In genomic region chr10:28879875-28880381, GRCh38 we compare ENCODE assay signal across 18 cellular contexts.
A peak's percentile ranks its signal among the peaks of the same experiment; 100 is the strongest.
DNase-seq lines count a peak whose midpoint lies in the region; ATAC-seq, FAIRE-seq and TF ChIP-seq lines count a peak whose summit lies in the region.
"Had no signal": no experiment of that assay in that cellular context is flagged by ENCODE, and none has a peak within 500 bp of the region (broad histone marks: within the 10 kb centered on the region; RNA-seq: fewer than 3 reads in every experiment).

No MANE protein-coding gene starts in this region.

- DNase-seq in HepG2 (ENCODE audit: low spot score) (no peak), left ventricle myocardium superior (peak; percentile 49), osteoblast (ENCODE audit: insufficient read length, low spot score, missing footprints) (no peak), omental fat pad (ENCODE audit: low spot score) (no peak), RCC 7860 (ENCODE audit: low spot score) (no peak), HPDE6-E6E7 (ENCODE audit: extremely low spot score) (no peak)
- DNase-seq: 8988T; activated CD4-positive, alpha-beta T cell treated with anti-CD3 and anti-CD28 coated beads for 36 hours; activated naive CD8-positive, alpha-beta T cell treated with anti-CD3 and anti-CD28 coated beads, Interleukin-2, amount 10 ng/mL, durations not matched to agents 7 days and 5 days; mucosa of descending colon; NCI-H187; T-helper 17 cell had no signal

- H4K20me1 ChIP-seq in HepG2 (ENCODE audit: insufficient read depth, low read length) (no peaks in the 10 kb centered on the region), osteoblast (ENCODE audit: insufficient read depth, low read length) (no peaks in the 10 kb centered on the region)

- H3K9ac ChIP-seq in liver (ENCODE audit: low read depth in 1 of 2, low read length in 2 of 2) (no peak overlapping the region), HepG2 (ENCODE audit: insufficient read depth, low read depth, low read length) (no peak overlapping the region)

- no peak for FAIRE-seq in HepG2 (lab: Jason Lieb, UNC)
- FAIRE-seq in RCC 7860 (lab: Jason Lieb, UNC) = no peak
- FAIRE-seq: colon, H54 had no signal

- H3K27me3 ChIP-seq in liver (ENCODE audit: control insufficient read depth in 4 of 4, insufficient read depth in 4 of 4, low read length in 3 of 4) (no peaks in the 10 kb centered on the region), HepG2 (ENCODE audit: control insufficient read depth in 1 of 2, insufficient read depth in 2 of 2, low read length in 2 of 2) (peaks cover 0 to 14% of the 10 kb centered on the region in 2 experiments; a peak in 3 of 5 replicates), osteoblast (ENCODE audit: insufficient read depth, low read length) (no peaks in the 10 kb centered on the region)

- CTCF ChIA-PET in HepG2 (lab: Yijun Ruan, JAX; ENCODE audit: low intra/inter-chr PET ratio, low total read pairs) = no interaction called here

- WGBS in liver = 73% methylated on average over 14 of the region's 14 CpGs
- WGBS in HepG2 (ENCODE audit: low lambda C conversion rate) = 83% methylated on average over 10 of the region's 14 CpGs

- TF ChIP-seq POLR2A in HepG2 (IDR thresholded peaks at IDR 0.05; ENCODE audit: insufficient read depth in 1 of 2, low read depth in 2 of 2, low read length in 2 of 2) = no peak

- H3K79me2 ChIP-seq in HepG2 (ENCODE audit: insufficient read depth, low read length) = no peaks in the 10 kb centered on the region
- no peaks in the 10 kb centered on the region for H3K79me2 ChIP-seq in osteoblast (ENCODE audit: insufficient read depth, low read length)

- H2AFZ ChIP-seq in HepG2 (ENCODE audit: low read length) (no peak overlapping the region), osteoblast (ENCODE audit: low read length) (peak overlapping the region; percentile 93)

- POLR2A ChIA-PET in HepG2 (lab: Yijun Ruan, JAX) = no interaction called here

- H3K4me1 ChIP-seq in liver (ENCODE audit: control insufficient read depth in 4 of 4, insufficient read depth in 4 of 4, low read length in 3 of 4) = peaks cover 7 to 28% (median 20%) of the 10 kb centered on the region in 4 donors
- peaks cover 67% of the 10 kb centered on the region for H3K4me1 ChIP-seq in HepG2 (ENCODE audit: insufficient read depth, low read length)
- peaks cover 11% of the 10 kb centered on the region for H3K4me1 ChIP-seq in osteoblast (ENCODE audit: insufficient read depth, low read length)

- no peak for TF ChIP-seq CTCF in liver (IDR thresholded peaks at IDR 0.05; ENCODE audit: low read depth, low read length, missing input control)
- no peak for TF ChIP-seq CTCF in HepG2 (CRISPR knock-in tag; IDR thresholded peaks at IDR 0.05)
- no peak for TF ChIP-seq CTCF in osteoblast (IDR thresholded peaks at IDR 0.05; ENCODE audit: extremely low read depth, low read depth, low read length)
- TF ChIP-seq CTCF in omental fat pad (IDR thresholded peaks at IDR 0.05) = no peak

- in situ Hi-C loops in HepG2 (cut with HindIII; ENCODE audit: extremely low pct_ligation_motif_present, low pct_unique_long_range_greater_than_20kb) = no loop called here

- no peak overlapping the region for H3K4me2 ChIP-seq in HepG2 (ENCODE audit: low read depth, low read length)
- H3K4me2 ChIP-seq in osteoblast (ENCODE audit: insufficient read depth, low read length) = peak overlapping the region; percentile 67

- intact Hi-C loops in HepG2 (cut with micrococcal nuclease; ENCODE audit: unreplicated experiment) (loop anchor here (5.0 to 10.0 kb wide), 2 partner anchors 55 to 112 kb away; no protein-coding TSS in a partner anchor), left ventricle myocardium superior (cut with micrococcal nuclease) (no loop called here)

- no TSS peak for BruUV-seq in HepG2 (replicated peaks; lab: Mats Ljungman, UMichigan)

- TF ChIP-seq EP300 in HepG2 (IDR thresholded peaks at IDR 0.05; ENCODE audit: low read depth in 2 of 2, low read length in 2 of 2) = no peak
- TF ChIP-seq EP300 in HepG2 (CRISPR knock-in tag; IDR thresholded peaks at IDR 0.05; ENCODE audit: borderline replicate concordance) = no peak

- no peaks in the 10 kb centered on the region for H3K9me3 ChIP-seq in liver (ENCODE audit: control insufficient read depth in 4 of 4, low read length in 3 of 4)
- H3K9me3 ChIP-seq in HepG2 (ENCODE audit: low read length) = no peaks in the 10 kb centered on the region
- no peaks in the 10 kb centered on the region for H3K9me3 ChIP-seq in osteoblast (ENCODE audit: low read depth, low read length)
- H3K9me3 ChIP-seq: mucosa of descending colon had no signal

- TF ChIP-seq RAD21 in liver (IDR thresholded peaks at IDR 0.05) = no peak
- no peak for TF ChIP-seq RAD21 in HepG2 (CRISPR knock-in tag; IDR thresholded peaks at IDR 0.05)

- no peak overlapping the region for H3K27ac ChIP-seq in liver (ENCODE audit: low read depth in 1 of 2, low read length in 2 of 2)
- H3K27ac ChIP-seq in HepG2 (ENCODE audit: extremely low read length, insufficient read depth, low read length) = no peak overlapping the region
- H3K27ac ChIP-seq in osteoblast (ENCODE audit: low read depth, low read length) = peak overlapping the region; percentile 14

- H3K4me3 ChIP-seq in liver (ENCODE audit: low read depth in 1 of 3, low read length in 3 of 3) (no peak overlapping the region), HepG2 (replicated peaks in 1 of 3; ENCODE audit: insufficient read depth in 1 of 3, low read depth in 2 of 3, low read length in 3 of 3) (no peak overlapping the region), osteoblast (ENCODE audit: insufficient read depth, low read length) (peak overlapping the region; percentile 26)
- H3K4me3 ChIP-seq: mucosa of descending colon had no signal

- no peak for ATAC-seq in HepG2
- peak; percentile 91 for ATAC-seq in left ventricle myocardium superior
- ATAC-seq in GM18868 (IDR thresholded peaks at IDR 0.05; ENCODE audit: unreplicated experiment) = no peak
- ATAC-seq in omental fat pad (ENCODE audit: low FRiP score) = no peak
- ATAC-seq: activated CD4-positive, alpha-beta T cell treated with anti-CD3 and anti-CD28 coated beads for 36 hours; mucosa of descending colon; Panc1; stimulated activated memory B cell treated with anti-CD40 and anti-IgM and Interleukin-4, amounts not matched to agents 10 μg/mL and 1 μg/mL and 100 μg/mL, for 72 hours; T-helper 17 cell had no signal

- H3K36me3 ChIP-seq in liver (ENCODE audit: control insufficient read depth in 4 of 4, insufficient read depth in 3 of 4, low read depth in 1 of 4, low read length in 3 of 4) (no peaks in the 10 kb centered on the region), HepG2 (replicated peaks in 1 of 2; ENCODE audit: control insufficient read depth in 1 of 2, insufficient read depth in 2 of 2, low read length in 2 of 2) (no peaks in the 10 kb centered on the region), osteoblast (ENCODE audit: insufficient read depth, low read length) (no peaks in the 10 kb centered on the region)

TF ChIP-seq in liver, 16 proteins besides CTCF, POLR2A, EP300 and RAD21:
- TF ChIP-seq JUND (IDR thresholded peaks at IDR 0.05) (no peak), TAF1 (conservative IDR thresholded peaks at IDR 0.05) (no peak), GABPA (IDR thresholded peaks at IDR 0.05 in 1 of 2, conservative IDR thresholded peaks at IDR 0.05 in 1 of 2) (peak in 1 of 2 donors; percentile 50), NR2F2 (IDR thresholded peaks at IDR 0.05) (peak; percentile 47)

TF ChIP-seq in HepG2, 621 proteins besides CTCF, POLR2A, EP300 and RAD21 (continues in another document):
- TF ChIP-seq ADNP (CRISPR knock-in tag; IDR thresholded peaks at IDR 0.05) (no peak), ZNF335 (CRISPR knock-in tag; IDR thresholded peaks at IDR 0.05) (no peak), ZNF326 (CRISPR knock-in tag; IDR thresholded peaks at IDR 0.05; ENCODE audit: borderline replicate concordance) (no peak), EHMT2 (IDR thresholded peaks at IDR 0.05; ENCODE audit: borderline replicate concordance, low read depth, low read length) (no peak), MIER2 (CRISPR knock-in tag; IDR thresholded peaks at IDR 0.05) (no peak), ZBTB7A (CRISPR knock-in tag; IDR thresholded peaks at IDR 0.05) (no peak), ZNF136 (CRISPR knock-in tag; IDR thresholded peaks at IDR 0.05; ENCODE audit: low read depth) (no peak), IKZF5 (CRISPR knock-in tag; IDR thresholded peaks at IDR 0.05) (no peak), ZNF124 (CRISPR knock-in tag; IDR thresholded peaks at IDR 0.05) (no peak), ZNF737 (CRISPR knock-in tag; IDR thresholded peaks at IDR 0.05; ENCODE audit: borderline replicate concordance) (no peak), SP1 (IDR thresholded peaks at IDR 0.05) (no peak), SP1 (CRISPR knock-in tag; IDR thresholded peaks at IDR 0.05) (no peak), ZNF281 (CRISPR knock-in tag; IDR thresholded peaks at IDR 0.05; ENCODE audit: borderline replicate concordance) (no peak), ZNF292 (CRISPR knock-in tag; IDR thresholded peaks at IDR 0.05; ENCODE audit: borderline replicate concordance, low read depth) (no peak)
